Comparison of ENCODE assay signal across 7 cellular contexts in the genomic region with DNA sequence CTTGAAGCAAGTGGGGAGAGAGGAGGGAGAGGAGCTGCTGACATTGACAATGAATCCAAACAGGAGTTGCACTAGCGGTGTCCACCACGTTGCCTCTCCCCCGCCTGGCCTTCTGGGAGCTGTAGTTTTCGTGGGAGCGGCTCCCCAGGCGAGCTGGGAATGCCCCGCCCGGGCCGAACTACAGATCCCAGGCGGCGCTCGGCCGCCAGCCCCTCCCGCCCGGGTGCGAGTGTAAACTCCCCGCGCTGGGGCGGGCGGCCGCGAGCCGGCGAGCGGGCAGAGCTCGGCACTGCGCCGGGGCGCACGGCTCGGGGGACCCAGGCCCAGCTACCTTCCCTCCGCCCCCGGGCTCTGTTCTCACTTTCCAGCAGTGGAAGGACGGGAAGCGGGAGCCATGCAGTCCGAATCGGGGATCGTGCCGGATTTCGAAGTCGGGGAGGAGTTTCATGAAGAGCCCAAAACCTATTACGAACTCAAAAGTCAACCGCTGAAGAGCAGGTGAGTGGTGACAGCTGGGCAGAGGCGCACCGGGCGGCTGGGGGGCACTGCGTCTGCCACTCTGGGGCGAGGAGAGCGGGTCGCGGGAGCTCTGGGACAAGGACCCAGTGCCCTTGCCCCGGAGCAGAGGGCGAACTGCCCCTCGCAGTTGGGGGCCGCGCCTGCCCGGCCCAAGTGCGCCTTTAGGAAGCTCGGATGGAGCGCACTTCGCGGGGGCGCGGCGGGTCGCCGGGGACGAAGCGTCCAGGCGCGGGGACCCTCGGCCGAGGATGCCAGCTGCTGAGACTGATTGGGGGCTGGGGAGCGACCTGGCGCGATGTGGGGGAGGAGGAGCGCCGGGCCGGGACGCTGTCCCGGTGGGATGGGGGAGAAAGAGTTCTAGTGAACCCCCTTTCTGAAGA. TPM values are rescaled to one million over a fixed set of nuclear protein-coding genes. Genes with fewer than 3 reads are reported as not detected.
DNase-seq lines count a peak whose midpoint lies in the region; FAIRE-seq and TF ChIP-seq lines count a peak whose summit lies in the region.

A gene with protein sequence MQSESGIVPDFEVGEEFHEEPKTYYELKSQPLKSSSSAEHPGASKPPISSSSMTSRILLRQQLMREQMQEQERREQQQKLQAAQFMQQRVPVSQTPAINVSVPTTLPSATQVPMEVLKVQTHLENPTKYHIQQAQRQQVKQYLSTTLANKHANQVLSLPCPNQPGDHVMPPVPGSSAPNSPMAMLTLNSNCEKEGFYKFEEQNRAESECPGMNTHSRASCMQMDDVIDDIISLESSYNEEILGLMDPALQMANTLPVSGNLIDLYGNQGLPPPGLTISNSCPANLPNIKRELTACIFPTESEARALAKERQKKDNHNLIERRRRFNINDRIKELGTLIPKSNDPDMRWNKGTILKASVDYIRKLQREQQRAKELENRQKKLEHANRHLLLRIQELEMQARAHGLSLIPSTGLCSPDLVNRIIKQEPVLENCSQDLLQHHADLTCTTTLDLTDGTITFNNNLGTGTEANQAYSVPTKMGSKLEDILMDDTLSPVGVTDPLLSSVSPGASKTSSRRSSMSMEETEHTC (plus strand): TSS at position 261 of the 899 bp plus-strand sequence. CDS start 134 bp downstream, at position 395.

- H3K36me3 Mint-ChIP-seq in H9 (ENCODE audit: insufficient read depth in 1 of 3, low read depth in 3 of 3): no peaks in the 10 kb centered on the region

- H4K20me1 ChIP-seq in H9 (ENCODE audit: control insufficient read depth, insufficient read depth, insufficient read length): no peaks in the 10 kb centered on the region

- peak; percentile 47 for DNase-seq in GM12892 (ENCODE audit: insufficient read length)
- peak; percentile 95 for DNase-seq in H9
- DNase-seq in LHCN-M2 (ENCODE audit: low read depth): peak; percentile 87
- peak; percentile 84 to 91 for DNase-seq in SHP77 (lab: John Stamatoyannopoulos, UW)
- peak; percentile 85 for DNase-seq in cerebellum (ENCODE audit: low spot score)
- DNase-seq in iris pigment epithelial cell (ENCODE audit: low read depth): peak; percentile 93

- peak; percentile 50 for FAIRE-seq in GM12892 (lab: Jason Lieb, UNC)

- H3K27ac ChIP-seq in H9 (ENCODE audit: insufficient read length, low read depth, low read length) (no peak within 1 kb of the TSS), skeletal muscle tissue (ENCODE audit: low read depth, low read length) (peak within 1 kb of the TSS; percentile 88)

- peak within 1 kb of the TSS in 1 of 3 experiments; percentile 41; a peak in 1 of 7 replicates for H3K27ac Mint-ChIP-seq in H9

- no peak within 1 kb of the TSS; the same call in 1 of the 2 replicates for H2BK15ac ChIP-seq in H9 (ENCODE audit: low read depth, low read length)

- peak within 1 kb of the TSS; percentile 81 to 90 for H3K4me3 Mint-ChIP-seq in H9

- H3K18ac ChIP-seq in H9 (ENCODE audit: insufficient read length, low read depth, low read length): no peak within 1 kb of the TSS

- no peaks in the 10 kb centered on the region for H3K36me3 ChIP-seq in skeletal muscle tissue (ENCODE audit: control insufficient read depth in 3 of 3, insufficient read depth in 3 of 3, low read length in 3 of 3)

- no peak within 1 kb of the TSS for H2BK12ac ChIP-seq in H9 (ENCODE audit: insufficient read length, low read depth, low read length)

- H3K9me3 ChIP-seq in H9 (ENCODE audit: control insufficient read depth, low read depth, low read length) (no peaks in the 10 kb centered on the region), skeletal muscle tissue (ENCODE audit: control insufficient read depth in 3 of 3, low read length in 3 of 3) (no peaks in the 10 kb centered on the region)

- peak within 1 kb of the TSS; percentile 97 for H3K4me2 ChIP-seq in H9 (ENCODE audit: insufficient read depth, insufficient read length, low read length)

- no peak within 1 kb of the TSS for H2BK120ac ChIP-seq in H9 (ENCODE audit: low read depth, low read length, poor library complexity, severe bottlenecking)

- WGBS in H9 (ENCODE audit: extremely low coverage, insufficient read length, low lambda C conversion rate): no CpG with 5 or more reads among the region's 81 CpGs

- H3K23me2 ChIP-seq in H9 (ENCODE audit: insufficient read length, low read depth, low read length, poor library complexity, severe bottlenecking): peaks cover 7% of the 10 kb centered on the region

- H3K4me1 ChIP-seq in H9 (ENCODE audit: insufficient read depth, low read length): peaks cover under 1% of the 10 kb centered on the region; the same call in 1 of the 2 replicates
- H3K4me1 ChIP-seq in skeletal muscle tissue (ENCODE audit: control insufficient read depth in 3 of 3, insufficient read depth in 3 of 3, low read length in 3 of 3): peaks cover 28 to 50% (median 43%) of the 10 kb centered on the region in 3 donors

- H3K79me2 ChIP-seq in H9 (ENCODE audit: insufficient read depth, low read length): no peaks in the 10 kb centered on the region

- no peak within 1 kb of the TSS for H3K23ac ChIP-seq in H9 (ENCODE audit: insufficient read length, low read depth, low read length)

- no peak within 1 kb of the TSS; the same call in 1 of the 2 replicates for H3K14ac ChIP-seq in H9 (ENCODE audit: insufficient read depth, low read length)

- H3K27me3 ChIP-seq in H9 (ENCODE audit: insufficient read depth, low read length): peaks cover 5% of the 10 kb centered on the region; the same call in 1 of the 2 replicates
- H3K27me3 ChIP-seq in skeletal muscle tissue (ENCODE audit: control insufficient read depth in 3 of 3, insufficient read depth in 3 of 3, low read length in 3 of 3): no peaks in the 10 kb centered on the region

- no peak within 1 kb of the TSS for H4K8ac ChIP-seq in H9 (replicated peaks; ENCODE audit: insufficient read length, low read depth, low read length)

- TF ChIP-seq POLR2A in GM12892 (IDR thresholded peaks at IDR 0.05; ENCODE audit: low read depth, low read length): no peak

- H4K91ac ChIP-seq in H9 (ENCODE audit: insufficient read length, low read depth, low read length): no peak within 1 kb of the TSS

- H3K9me3 Mint-ChIP-seq in H9: no peaks in the 10 kb centered on the region; a peak in 1 of 5 replicates

- H3K56ac ChIP-seq in H9 (ENCODE audit: insufficient read length, low read depth, low read length): no peak within 1 kb of the TSS

- no peak within 1 kb of the TSS for H3T11ph ChIP-seq in H9 (ENCODE audit: low read length)

- H3K9ac ChIP-seq in H9 (ENCODE audit: extremely low read depth, insufficient read length, low read length): no peak within 1 kb of the TSS
- peak within 1 kb of the TSS; percentile 86 to 89 (median 88) for H3K9ac ChIP-seq in skeletal muscle tissue (ENCODE audit: low read depth in 1 of 3, low read length in 3 of 3)

- no peak within 1 kb of the TSS for H3K4ac ChIP-seq in H9 (ENCODE audit: low read depth, low read length)

- H2BK20ac ChIP-seq in H9 (ENCODE audit: low read depth, low read length, poor library complexity, severe bottlenecking): no peak within 1 kb of the TSS

- H2BK5ac ChIP-seq in H9 (ENCODE audit: insufficient read length, low read length): no peak within 1 kb of the TSS

- peaks cover 17 to 21% of the 10 kb centered on the region in 2 experiments for H3K4me1 Mint-ChIP-seq in H9

- H3K79me1 ChIP-seq in H9 (ENCODE audit: insufficient read depth, low read depth, low read length, poor library complexity, severe bottlenecking): no peaks in the 10 kb centered on the region

- H3K4me3 ChIP-seq in skeletal muscle tissue (ENCODE audit: low read length in 3 of 3): peak within 1 kb of the TSS; percentile 84 to 94 (median 87)

- H4K5ac ChIP-seq in H9 (ENCODE audit: insufficient read length, low read depth, low read length): no peak within 1 kb of the TSS

- H3K27me3 Mint-ChIP-seq in H9 (ENCODE audit: low read depth): peaks cover 63% of the 10 kb centered on the region

- peak within 1 kb of the TSS; percentile 71 for H2AFZ ChIP-seq in H9 (ENCODE audit: low read length)

- no peak within 1 kb of the TSS for H2AK5ac ChIP-seq in H9 (ENCODE audit: insufficient read length, low read length)

- TF ChIP-seq CTCF in H9 (conservative IDR thresholded peaks at IDR 0.05): no peak

RNA-seq across cellular contexts. Expression of the gene that starts here (rescaled TPM):
- polyA plus RNA-seq in GM12892 (2012; ENCODE audit: missing spikeins): not detected
- total RNA-seq in H9 (2021): 0.81 and 0.88 TPM in 2 replicates
- 5.4 and 7.1 TPM in 2 replicates for total RNA-seq in LHCN-M2 (2014; rRNA removed)
- 2.7 TPM for polyA plus RNA-seq in LHCN-M2 (2012)
- total RNA-seq in cerebellum: 2.0 TPM
- 11.0 TPM for total RNA-seq in skeletal muscle tissue

Comparison
In these comparisons a context has a peak if more than half of its experiments do, and no peak if none do; other contexts are left out.
1. Peak in DNase-seq and H3K4me2 ChIP-seq in H9; RNA of the gene not detected or under 1 TPM.